Comparison of ENCODE assay signal across 33 cellular contexts in the genomic region with DNA sequence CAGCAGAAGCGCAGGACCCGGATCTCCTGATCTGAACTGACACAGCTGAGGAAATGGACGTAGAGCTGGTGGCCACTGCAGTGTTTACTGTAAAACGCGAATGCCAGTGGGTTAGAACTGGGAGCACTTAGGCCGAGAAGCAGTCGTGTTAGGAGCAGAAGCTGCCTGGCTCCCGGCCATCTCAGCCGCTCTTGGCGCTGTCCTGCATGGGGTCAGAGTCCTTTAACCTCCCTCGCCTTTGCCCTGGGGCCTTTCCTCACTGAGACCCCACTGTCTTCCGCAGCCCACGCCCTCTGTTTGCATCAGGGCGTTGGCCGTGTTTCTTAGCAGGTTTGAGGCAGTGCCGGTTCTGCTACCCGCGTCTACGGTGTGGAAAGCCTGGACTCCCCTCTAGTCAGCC.
"Had no signal": no experiment of that assay in that cellular context is flagged by ENCODE, and none has a peak within 500 bp of the region (broad histone marks: within the 10 kb centered on the region; RNA-seq: fewer than 3 reads in every experiment).

No MANE protein-coding gene starts in this region.

- H3K4me3 ChIP-seq: Peyer's patch, SJCRH30, SK-N-MC had no signal

- H3K27ac ChIP-seq: brain microvascular endothelial cell, Peyer's patch, SJCRH30, SK-N-MC, WERI-Rb-1 had no signal

- ATAC-seq: activated CD8-positive, alpha-beta T cell treated with anti-CD3 and anti-CD28 coated beads for 36 hours; activated T-cell treated with anti-CD3 and anti-CD28 coated beads, Interleukin-2, amount 50 U/mL, for 72 hours; activated T-helper 17 cell treated with anti-CD3 and anti-CD28 coated beads, Interleukin-2, amount 50 U/mL, for 72 hours; PC-3 had no signal

- H3K27me3 ChIP-seq: brain microvascular endothelial cell, Peyer's patch, SJCRH30 had no signal

- H3K9me3 ChIP-seq: Peyer's patch, SJCRH30 had no signal

- DNase-seq: activated CD4-positive, alpha-beta T cell treated with anti-CD3 and anti-CD28 coated beads, Interleukin-2, amount 10 ng/mL, durations not matched to agents 24 days and 14 days; activated CD4-positive, alpha-beta T cell treated with anti-CD3 and anti-CD28 coated beads, Interleukin-2, amount 50 U/mL, for 4 hours; activated CD8-positive, alpha-beta T cell treated with anti-CD3 and anti-CD28 coated beads for 36 hours; activated effector memory CD4-positive, alpha-beta T cell treated with anti-CD3 and anti-CD28 coated beads, Interleukin-2, amount 50 U/mL, for 16 hours; activated naive CD4-positive, alpha-beta T cell; activated naive CD4-positive, alpha-beta T cell treated with anti-CD3 and anti-CD28 coated beads, Interleukin-2, amount 50 U/mL, for 16 hours; activated naive CD8-positive, alpha-beta T cell treated with anti-CD3 and anti-CD28 coated beads for 36 hours; activated T-cell treated with anti-CD3 and anti-CD28 coated beads, Interleukin-2, amount 50 U/mL, for 1 hour; activated T-cell treated with anti-CD3 and anti-CD28 coated beads, Interleukin-2, amount 50 U/mL, for 72 hours; amniotic stem cell; aorta; brain microvascular endothelial cell; central memory CD4-positive, alpha-beta T cell; Karpas-422; NCI-H1048; NCI-H1105 treated with DMSO at 0.1 percent for 48 hours; NCI-H1436; NCI-H1694; NCI-H1930; NCI-H2081 treated with DMSO at 0.1 percent for 48 hours; NCI-H345; NCI-H524 treated with DMSO at 0.1 percent for 48 hours; NCI-H748 treated with DMSO at 0.1 percent for 48 hours; NK-92 treated with Interleukin-12 subunit alpha and Interleukin-12 subunit beta, amount 100 ng/mL, for 24 hours; PC-3; Peyer's patch; RPMI8226; SHP77; SJCRH30; T1000; WERI-Rb-1 had no signal

- H3K4me1 ChIP-seq: Peyer's patch, SJCRH30 had no signal
